Comparison of ENCODE assay signal across 10 cellular contexts in the genomic region with DNA sequence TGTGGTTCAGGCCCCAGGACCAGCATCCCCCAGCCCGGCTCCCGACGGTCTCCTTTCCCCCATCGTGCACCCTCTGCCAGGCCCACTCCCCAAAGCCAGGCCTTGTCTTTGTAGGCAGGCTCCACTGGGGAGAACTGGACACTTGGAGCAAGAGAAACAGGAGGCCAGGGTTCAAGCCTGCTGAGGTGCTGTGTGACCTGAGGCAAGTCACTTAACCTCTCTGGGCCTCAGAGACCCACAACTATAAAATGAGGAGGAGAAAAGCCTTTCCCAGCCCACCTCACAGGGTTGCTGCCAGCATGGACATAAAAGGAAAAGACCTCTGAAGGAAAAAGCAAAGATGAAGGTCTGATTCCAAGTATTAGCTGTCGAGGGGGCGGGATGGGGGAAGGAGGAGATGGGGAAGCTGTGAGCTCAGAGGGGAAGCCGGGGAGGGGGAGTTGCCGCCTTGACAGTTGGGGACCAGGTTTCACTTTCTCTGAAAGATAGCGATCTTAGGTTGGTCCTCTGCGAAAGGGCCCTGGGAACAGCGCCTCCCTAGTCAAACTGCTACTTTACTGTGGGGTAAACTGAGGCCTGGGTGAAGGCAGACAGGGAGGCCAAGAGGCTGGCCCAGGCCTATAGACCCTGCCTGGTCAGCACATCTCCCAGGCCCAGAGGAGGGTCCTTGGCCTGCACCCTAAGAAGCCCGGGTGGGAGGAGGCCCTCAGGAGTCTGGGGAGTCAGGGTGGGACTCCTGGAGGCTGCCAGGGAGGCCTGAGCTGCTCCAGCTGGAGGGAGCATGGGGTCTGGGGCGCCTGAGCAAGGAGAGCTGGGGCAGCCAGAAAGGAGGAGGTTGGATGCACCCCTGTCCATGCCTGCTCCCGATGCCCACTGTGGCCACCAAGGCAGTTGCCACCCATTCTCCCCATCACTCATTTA. TPM values are rescaled to one million over a fixed set of nuclear protein-coding genes. Genes with fewer than 3 reads are reported as not detected.
DNase-seq lines count a peak whose midpoint lies in the region; ATAC-seq and TF ChIP-seq lines count a peak whose summit lies in the region.
"Had no signal": no experiment of that assay in that cellular context is flagged by ENCODE, and none has a peak within 500 bp of the region (broad histone marks: within the 10 kb centered on the region; RNA-seq: fewer than 3 reads in every experiment).

No MANE protein-coding gene starts in this region.

- H3K27ac ChIP-seq in HL-60 (replicated peaks): peak overlapping the region; percentile 48
- peak overlapping the region; percentile 49 for H3K27ac ChIP-seq in cingulate gyrus (ENCODE audit: low read depth, low read length)
- H3K27ac ChIP-seq: cardiac muscle cell had no signal

- H3K27me3 ChIP-seq in HL-60 (ENCODE audit: insufficient read depth, poor library complexity, severe bottlenecking): no peaks in the 10 kb centered on the region
- H3K27me3 ChIP-seq: cardiac muscle cell had no signal

- DNase-seq in HL-60 (ENCODE audit: low read depth in 1 of 2, low spot score in 1 of 2) (peak in 1 of 2 experiments; percentile 76), T-helper 9 cell (peak; percentile 49), NCI-H1092 (lab: John Stamatoyannopoulos, UW) (no peak), SK-N-DZ (ENCODE audit: low spot score) (no peak)
- peak; percentile 70 for DNase-seq in stimulated activated CD8-positive, alpha-beta memory T cell treated with anti-CD3 and anti-CD28 coated beads, Interleukin-4, amount 100 ng/mL, for 48 hours
- DNase-seq: NCI-H1092 treated with DMSO at 0.1 percent for 48 hours had no signal

- peak overlapping the region; percentile 61 for H3K4me3 ChIP-seq in HL-60 (replicated peaks; ENCODE audit: insufficient read depth, low read length)
- H3K4me3 ChIP-seq: cardiac muscle cell had no signal

- TF ChIP-seq CTCF in HL-60 (IDR thresholded peaks at IDR 0.05; ENCODE audit: insufficient read depth, low read length): no peak

- ATAC-seq in GM21515 (IDR thresholded peaks at IDR 0.05; ENCODE audit: unreplicated experiment) (no peak), HG03025 (IDR thresholded peaks at IDR 0.05; ENCODE audit: low FRiP score, unreplicated experiment) (no peak)

RNA-seq across cellular contexts. Expression of a gene that starts 1.0 kb away (rescaled TPM):
- polyA plus RNA-seq in SK-N-DZ (2014; cell fraction: cytosol; rRNA removed): not detected in 2 replicates
- polyA plus RNA-seq in SK-N-DZ (2014; cell fraction: nucleus; rRNA removed): not detected in 2 replicates
- polyA plus RNA-seq: cardiac muscle cell had no signal

RNA-seq across cellular contexts. Expression of a gene that starts 21.1 kb away (rescaled TPM):
- polyA plus RNA-seq in SK-N-DZ (2014; cell fraction: cytosol; rRNA removed): not detected in 2 replicates
- 0.04 TPM in 1 of 2 replicates, not detected in the other for polyA plus RNA-seq in SK-N-DZ (2014; cell fraction: nucleus; rRNA removed)

RNA-seq across cellular contexts. Expression of a gene that starts 21.7 kb away (rescaled TPM):
- 3.2 and 4.1 TPM in 2 replicates for polyA plus RNA-seq in SK-N-DZ (2014; cell fraction: cytosol; rRNA removed)
- polyA plus RNA-seq in SK-N-DZ (2014; cell fraction: nucleus; rRNA removed): 7.9 and 11.9 TPM in 2 replicates

RNA-seq across cellular contexts. Expression of a gene that starts 59.1 kb away (rescaled TPM):
- 11.4 and 12.7 TPM in 2 replicates for polyA plus RNA-seq in SK-N-DZ (2014; cell fraction: cytosol; rRNA removed)
- 17.1 and 20.8 TPM in 2 replicates for polyA plus RNA-seq in SK-N-DZ (2014; cell fraction: nucleus; rRNA removed)

Comparison
In these comparisons a context has a peak if more than half of its experiments do, and no peak if none do; other contexts are left out.
1. DNase-seq: peak in T-helper 9 cell (single experiment) and stimulated activated CD8-positive, alpha-beta memory T cell treated with anti-CD3 and anti-CD28 coated beads, Interleukin-4, amount 100 ng/mL, for 48 hours (single experiment); none in NCI-H1092 (single experiment) and SK-N-DZ (single experiment).